1 cellular context compared by ENCODE assay signal in genomic region chr12:43288666-43289065, GRCh38.
TF ChIP-seq lines count a peak whose summit lies in the region.

No MANE protein-coding gene starts in this region.

TF ChIP-seq in endothelial cell of umbilical vein, 7 proteins besides CTCF, POLR2A, EP300 and RAD21:
- no peak for TF ChIP-seq GATA2 (IDR thresholded peaks at IDR 0.05; ENCODE audit: insufficient read depth, insufficient read length, low read depth, low read length)
- TF ChIP-seq JUN (IDR thresholded peaks at IDR 0.05; ENCODE audit: borderline replicate concordance, insufficient read depth, insufficient read length, low read depth): no peak
